17 cellular contexts compared by ENCODE assay signal in genomic region chr13:43030548-43030947, GRCh38.
DNase-seq lines count a peak whose midpoint lies in the region; ATAC-seq lines count a peak whose summit lies in the region.
"Had no signal": no experiment of that assay in that cellular context is flagged by ENCODE, and none has a peak within 500 bp of the region (broad histone marks: within the 10 kb centered on the region; RNA-seq: fewer than 3 reads in every experiment).

No MANE protein-coding gene starts in this region.

- H3K36me3 Mint-ChIP-seq in stimulated activated effector memory CD8-positive, alpha-beta T cell treated with anti-CD3 and anti-CD28 coated beads, Interleukin-12 subunit alpha, Interleukin-12 subunit beta, amount 100 ng/mL, for 72 hours, result no peaks in the 10 kb centered on the region

- no peaks in the 10 kb centered on the region for H3K9me3 Mint-ChIP-seq in stimulated activated effector memory CD8-positive, alpha-beta T cell treated with anti-CD3 and anti-CD28 coated beads, Interleukin-12 subunit alpha, Interleukin-12 subunit beta, amount 100 ng/mL, for 72 hours
- H3K9me3 Mint-ChIP-seq: IgD-negative memory B cell, immature natural killer cell had no signal

- ATAC-seq in GM18858 (IDR thresholded peaks at IDR 0.05; ENCODE audit: unreplicated experiment) (peak; percentile 73), GM21619 (IDR thresholded peaks at IDR 0.05; ENCODE audit: unreplicated experiment) (peak; percentile 65), HG03460 (IDR thresholded peaks at IDR 0.05; ENCODE audit: unreplicated experiment) (peak; percentile 75), GM19324 (IDR thresholded peaks at IDR 0.05; ENCODE audit: low FRiP score, unreplicated experiment) (no peak)
- ATAC-seq in stimulated activated effector memory CD8-positive, alpha-beta T cell treated with anti-CD3 and anti-CD28 coated beads, Interleukin-12 subunit alpha, Interleukin-12 subunit beta, amount 100 ng/mL, for 72 hours, result peak; percentile 42
- ATAC-seq: body of pancreas, Panc1, right lobe of liver had no signal

- peaks cover 33% of the 10 kb centered on the region for H3K4me1 Mint-ChIP-seq in stimulated activated effector memory CD8-positive, alpha-beta T cell treated with anti-CD3 and anti-CD28 coated beads, Interleukin-12 subunit alpha, Interleukin-12 subunit beta, amount 100 ng/mL, for 72 hours

- H3K4me3 Mint-ChIP-seq in stimulated activated effector memory CD8-positive, alpha-beta T cell treated with anti-CD3 and anti-CD28 coated beads, Interleukin-12 subunit alpha, Interleukin-12 subunit beta, amount 100 ng/mL, for 72 hours, result no peak overlapping the region
- H3K4me3 Mint-ChIP-seq: activated naive CD8-positive, alpha-beta T cell treated with anti-CD3 and anti-CD28 coated beads for 36 hours; immature natural killer cell had no signal

- no peak for DNase-seq in stimulated activated effector memory CD8-positive, alpha-beta T cell treated with anti-CD3 and anti-CD28 coated beads, Interleukin-12 subunit alpha, Interleukin-12 subunit beta, amount 100 ng/mL, for 72 hours (ENCODE audit: low spot score in 2 of 2)
- DNase-seq in NCI-H2196 (lab: John Stamatoyannopoulos, UW; ENCODE audit: unreplicated experiment), result no peak
- DNase-seq in retina, result no peak
- DNase-seq: activated CD8-positive, alpha-beta memory T cell treated with anti-CD3 and anti-CD28 coated beads for 24 hours; activated naive CD8-positive, alpha-beta T cell treated with anti-CD3 and anti-CD28 coated beads for 36 hours; activated T-cell treated with anti-CD3 and anti-CD28 coated beads, Interleukin-2, amount 50 U/mL, for 48 hours; body of pancreas; immature natural killer cell; MG63; NCI-H2227 treated with DMSO at 0.1 percent for 48 hours; right lobe of liver had no signal

- H3K27ac Mint-ChIP-seq in stimulated activated effector memory CD8-positive, alpha-beta T cell treated with anti-CD3 and anti-CD28 coated beads, Interleukin-12 subunit alpha, Interleukin-12 subunit beta, amount 100 ng/mL, for 72 hours, result no peak overlapping the region
- H3K27ac Mint-ChIP-seq: activated naive CD8-positive, alpha-beta T cell treated with anti-CD3 and anti-CD28 coated beads for 36 hours; immature natural killer cell had no signal
